In genomic region chr12:46369474-46370379, GRCh38 we compare ENCODE assay signal across 7 cellular contexts. TPM values are rescaled to one million over a fixed set of nuclear protein-coding genes. Genes with fewer than 3 reads are reported as not detected.
DNase-seq lines count a peak whose midpoint lies in the region; ATAC-seq and TF ChIP-seq lines count a peak whose summit lies in the region.

No MANE protein-coding gene starts in this region.

- intact Hi-C loops in activated T-helper 1 cell treated with anti-CD3 and anti-CD28 coated beads, Interleukin-12 subunit alpha, Interleukin-12 subunit beta, Interleukin-2, Interleukin-4 antibody, amounts not matched to agents 30 ng/mL and 10 ng/mL and 1 ng/mL, durations not matched to agents 14 hours and 24 hours and 36 hours (cut with micrococcal nuclease), result loop anchor here (1.0 to 5.0 kb wide), 5 partner anchors 8 to 1338 kb away; partner anchors contain the start of genes ARID2 and RPAP3

- H3K9me3 ChIP-seq in iPS-15b (ENCODE audit: control insufficient read depth, insufficient read depth, low read length), result no peaks in the 10 kb centered on the region

- peaks cover 12% of the 10 kb centered on the region for H3K27me3 ChIP-seq in iPS-15b (ENCODE audit: control insufficient read depth, insufficient read depth, low read length)

- peaks cover 41% of the 10 kb centered on the region for H3K36me3 ChIP-seq in iPS-15b (ENCODE audit: control insufficient read depth, insufficient read depth, low read length)

- peak overlapping the region; percentile 73 for H3K4me3 ChIP-seq in HFF-Myc (replicated peaks; ENCODE audit: low read depth, low read length)
- peak overlapping the region; percentile 98 for H3K4me3 ChIP-seq in iPS-15b (ENCODE audit: low read depth, low read length)

- DNase-seq in HFF-Myc (ENCODE audit: extremely low read depth, low read depth) (no peak), islet precursor cell (no peak)
- no peak for DNase-seq in activated T-helper 1 cell treated with anti-CD3 and anti-CD28 coated beads, Interleukin-12 subunit alpha, Interleukin-12 subunit beta, Interleukin-2, Interleukin-4 antibody, amounts not matched to agents 30 ng/mL and 10 ng/mL and 1 ng/mL, durations not matched to agents 14 hours and 24 hours and 36 hours (ENCODE audit: low spot score)

- no peak for ATAC-seq in stimulated activated memory B cell treated with anti-CD40 and anti-IgM and Interleukin-4, amounts not matched to agents 10 μg/mL and 1 μg/mL and 100 μg/mL, for 72 hours
- ATAC-seq in HG03439 (IDR thresholded peaks at IDR 0.05; ENCODE audit: unreplicated experiment) (no peak), HG03135 (IDR thresholded peaks at IDR 0.05; ENCODE audit: unreplicated experiment) (no peak)

- H3K27ac Mint-ChIP-seq in activated T-helper 1 cell treated with anti-CD3 and anti-CD28 coated beads, Interleukin-12 subunit alpha, Interleukin-12 subunit beta, Interleukin-2, Interleukin-4 antibody, amounts not matched to agents 30 ng/mL and 10 ng/mL and 1 ng/mL, durations not matched to agents 14 hours and 24 hours and 36 hours, result peak overlapping the region; percentile 97
- H3K27ac Mint-ChIP-seq in stimulated activated memory B cell treated with anti-CD40 and anti-IgM and Interleukin-4, amounts not matched to agents 10 μg/mL and 1 μg/mL and 100 μg/mL, for 72 hours, result peak overlapping the region; percentile 100

- H3K9ac ChIP-seq in iPS-15b (ENCODE audit: low read depth, low read length), result no peak overlapping the region

- H3K4me1 ChIP-seq in iPS-15b (ENCODE audit: control insufficient read depth, insufficient read depth, low read length), result peaks cover 9% of the 10 kb centered on the region

- TF ChIP-seq CTCF in HFF-Myc (IDR thresholded peaks at IDR 0.05; ENCODE audit: low read depth, low read length, missing control alignments), result no peak

- H3K9me3 Mint-ChIP-seq in activated T-helper 1 cell treated with anti-CD3 and anti-CD28 coated beads, Interleukin-12 subunit alpha, Interleukin-12 subunit beta, Interleukin-2, Interleukin-4 antibody, amounts not matched to agents 30 ng/mL and 10 ng/mL and 1 ng/mL, durations not matched to agents 14 hours and 24 hours and 36 hours, result no peaks in the 10 kb centered on the region
- no peaks in the 10 kb centered on the region for H3K9me3 Mint-ChIP-seq in stimulated activated memory B cell treated with anti-CD40 and anti-IgM and Interleukin-4, amounts not matched to agents 10 μg/mL and 1 μg/mL and 100 μg/mL, for 72 hours

- H3K27me3 Mint-ChIP-seq in activated T-helper 1 cell treated with anti-CD3 and anti-CD28 coated beads, Interleukin-12 subunit alpha, Interleukin-12 subunit beta, Interleukin-2, Interleukin-4 antibody, amounts not matched to agents 30 ng/mL and 10 ng/mL and 1 ng/mL, durations not matched to agents 14 hours and 24 hours and 36 hours (ENCODE audit: insufficient read depth), result peaks cover 3% of the 10 kb centered on the region
- H3K27me3 Mint-ChIP-seq in stimulated activated memory B cell treated with anti-CD40 and anti-IgM and Interleukin-4, amounts not matched to agents 10 μg/mL and 1 μg/mL and 100 μg/mL, for 72 hours, result no peaks in the 10 kb centered on the region

- peaks cover 73% of the 10 kb centered on the region for H3K4me1 Mint-ChIP-seq in activated T-helper 1 cell treated with anti-CD3 and anti-CD28 coated beads, Interleukin-12 subunit alpha, Interleukin-12 subunit beta, Interleukin-2, Interleukin-4 antibody, amounts not matched to agents 30 ng/mL and 10 ng/mL and 1 ng/mL, durations not matched to agents 14 hours and 24 hours and 36 hours (ENCODE audit: low read depth)
- peaks cover 51% of the 10 kb centered on the region for H3K4me1 Mint-ChIP-seq in stimulated activated memory B cell treated with anti-CD40 and anti-IgM and Interleukin-4, amounts not matched to agents 10 μg/mL and 1 μg/mL and 100 μg/mL, for 72 hours

- H3K36me3 Mint-ChIP-seq in activated T-helper 1 cell treated with anti-CD3 and anti-CD28 coated beads, Interleukin-12 subunit alpha, Interleukin-12 subunit beta, Interleukin-2, Interleukin-4 antibody, amounts not matched to agents 30 ng/mL and 10 ng/mL and 1 ng/mL, durations not matched to agents 14 hours and 24 hours and 36 hours (ENCODE audit: low read depth), result peaks cover 55% of the 10 kb centered on the region
- H3K36me3 Mint-ChIP-seq in stimulated activated memory B cell treated with anti-CD40 and anti-IgM and Interleukin-4, amounts not matched to agents 10 μg/mL and 1 μg/mL and 100 μg/mL, for 72 hours, result peaks cover 52% of the 10 kb centered on the region

- H3K4me3 Mint-ChIP-seq in activated T-helper 1 cell treated with anti-CD3 and anti-CD28 coated beads, Interleukin-12 subunit alpha, Interleukin-12 subunit beta, Interleukin-2, Interleukin-4 antibody, amounts not matched to agents 30 ng/mL and 10 ng/mL and 1 ng/mL, durations not matched to agents 14 hours and 24 hours and 36 hours, result peak overlapping the region; percentile 92
- H3K4me3 Mint-ChIP-seq in stimulated activated memory B cell treated with anti-CD40 and anti-IgM and Interleukin-4, amounts not matched to agents 10 μg/mL and 1 μg/mL and 100 μg/mL, for 72 hours, result peak overlapping the region; percentile 96

RNA-seq across cellular contexts. Expression of gene SLC38A2, which starts 2.8 kb away (rescaled TPM):
- 157 and 161 TPM in 2 replicates for total RNA-seq in activated T-helper 1 cell treated with anti-CD3 and anti-CD28 coated beads, Interleukin-12 subunit alpha, Interleukin-12 subunit beta, Interleukin-2, Interleukin-4 antibody, amounts not matched to agents 30 ng/mL and 10 ng/mL and 1 ng/mL, durations not matched to agents 14 hours and 24 hours and 36 hours
